9 cellular contexts compared by ENCODE assay signal in the genomic region with DNA sequence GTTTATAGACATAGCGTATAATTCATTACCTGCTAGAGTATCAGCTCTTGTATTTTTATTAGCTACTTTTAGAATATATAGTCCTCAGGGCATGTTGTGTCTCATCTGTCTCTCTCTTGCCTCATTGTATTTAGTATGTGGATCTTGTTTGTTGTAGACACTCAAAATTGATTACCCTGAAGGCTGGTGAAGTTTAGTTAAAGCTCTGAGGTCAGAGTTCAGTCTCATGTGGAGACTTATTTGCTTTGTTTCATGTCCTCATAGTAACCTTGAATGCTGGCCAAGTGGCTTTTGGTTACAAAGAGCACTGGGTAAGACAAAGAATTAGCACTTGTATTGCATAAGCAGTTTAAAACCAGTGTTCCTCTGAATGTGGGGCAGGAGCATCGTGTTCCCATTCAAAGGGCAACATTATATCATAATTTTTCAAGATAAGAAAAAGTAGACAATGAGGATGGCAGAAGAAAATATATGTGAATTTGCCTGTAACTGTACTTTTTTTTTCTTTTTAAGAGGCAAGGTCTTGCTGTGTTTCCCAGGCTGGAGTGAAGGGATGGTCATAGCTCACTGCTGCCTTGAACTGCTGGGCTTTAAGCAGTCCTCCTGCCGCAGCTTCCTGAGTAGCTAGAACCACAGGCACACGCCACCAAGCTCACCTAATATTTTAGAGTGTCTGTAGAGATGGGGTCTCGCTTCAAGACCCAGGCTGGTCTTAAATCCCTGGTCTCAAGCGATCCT. TPM values are rescaled to one million over a fixed set of nuclear protein-coding genes. Genes with fewer than 3 reads are reported as not detected.
DNase-seq lines count a peak whose midpoint lies in the region; ATAC-seq and TF ChIP-seq lines count a peak whose summit lies in the region.
"Had no signal": no experiment of that assay in that cellular context is flagged by ENCODE, and none has a peak within 500 bp of the region (broad histone marks: within the 10 kb centered on the region; RNA-seq: fewer than 3 reads in every experiment).

No MANE protein-coding gene starts in this region.

- no TSS peak for BruUV-seq in MCF 10A (replicated peaks; lab: Mats Ljungman, UMichigan)
- BruUV-seq in mammary epithelial cell (replicated peaks; lab: Mats Ljungman, UMichigan) = no TSS peak

- peak; percentile 73 for DNase-seq in MCF 10A (ENCODE audit: unreplicated experiment)
- no peak for DNase-seq in mammary epithelial cell
- DNase-seq in left lung = no peak
- peak in 1 of 2 donors; percentile 61 for DNase-seq in uterus
- DNase-seq in germinal center (ENCODE audit: low spot score) = no peak
- DNase-seq in NCI-H226 = no peak
- DNase-seq in osteoblast (ENCODE audit: insufficient read length, low spot score, missing footprints) = no peak

- no peak for TF ChIP-seq CTCF in MCF 10A (IDR thresholded peaks at IDR 0.05; ENCODE audit: unreplicated experiment)
- no peak for TF ChIP-seq CTCF in mammary epithelial cell (conservative IDR thresholded peaks at IDR 0.05 in 1 of 2, IDR thresholded peaks at IDR 0.05 in 1 of 2; ENCODE audit: extremely low read depth in 1 of 2, insufficient read depth in 1 of 2, low read depth in 1 of 2, low read length in 2 of 2)
- no peak for TF ChIP-seq CTCF in VCaP (conservative IDR thresholded peaks at IDR 0.05)
- no peak for TF ChIP-seq CTCF in left lung (IDR thresholded peaks at IDR 0.05)
- no peak for TF ChIP-seq CTCF in uterus (IDR thresholded peaks at IDR 0.05)
- no peak for TF ChIP-seq CTCF in osteoblast (IDR thresholded peaks at IDR 0.05; ENCODE audit: extremely low read depth, low read depth, low read length)

- H3K4me2 ChIP-seq in mammary epithelial cell (ENCODE audit: insufficient read depth, low read depth, low read length) (no peak overlapping the region), osteoblast (ENCODE audit: insufficient read depth, low read length) (no peak overlapping the region)

- no peaks in the 10 kb centered on the region for H3K36me3 ChIP-seq in mammary epithelial cell (ENCODE audit: insufficient read depth, low read length)
- H3K36me3 ChIP-seq in left lung = no peaks in the 10 kb centered on the region
- H3K36me3 ChIP-seq in uterus = no peaks in the 10 kb centered on the region
- H3K36me3 ChIP-seq in osteoblast (ENCODE audit: insufficient read depth, low read length) = peaks cover 16% of the 10 kb centered on the region

- no peak for TF ChIP-seq POLR2A in uterus (IDR thresholded peaks at IDR 0.05)

- H3K9ac ChIP-seq in mammary epithelial cell (ENCODE audit: insufficient read depth, low read length) = no peak overlapping the region

- in situ Hi-C loops in mammary epithelial cell (cut with MboI; ENCODE audit: low sequenced_read_pairs in 2 of 2) = no loop called here

- no peak overlapping the region for H3K4me3 Mint-ChIP-seq in MCF 10A (ENCODE audit: unreplicated experiment)

- H4K20me1 ChIP-seq in mammary epithelial cell (ENCODE audit: insufficient read depth, low read length) (no peaks in the 10 kb centered on the region), osteoblast (ENCODE audit: insufficient read depth, low read length) (no peaks in the 10 kb centered on the region)

- H3K27ac ChIP-seq in mammary epithelial cell (ENCODE audit: insufficient read depth, low read depth, low read length) = no peak overlapping the region
- peak overlapping the region; percentile 68 for H3K27ac ChIP-seq in VCaP
- peak overlapping the region; percentile 15 to 26 for H3K27ac ChIP-seq in left lung
- peak overlapping the region; percentile 6 to 50 for H3K27ac ChIP-seq in uterus
- no peak overlapping the region for H3K27ac ChIP-seq in osteoblast (ENCODE audit: low read depth, low read length)

- peak overlapping the region; percentile 4 for H3K27ac Mint-ChIP-seq in MCF 10A (ENCODE audit: low read depth, unreplicated experiment)

- H3K9me3 Mint-ChIP-seq in MCF 10A (ENCODE audit: unreplicated experiment) = no peaks in the 10 kb centered on the region

- H3K27me3 Mint-ChIP-seq in MCF 10A (ENCODE audit: insufficient read depth, unreplicated experiment) = no peaks in the 10 kb centered on the region

- POLR2A ChIA-PET in MCF 10A (lab: Yijun Ruan, JAX) = interaction anchor here (1.0 to 1.8 kb wide), 6 partner anchors 10 to 28 kb away, joined by 3 to 11 read pairs (median 4); partner anchors contain the start of genes CNST and TFB2M

- H3K9me3 ChIP-seq in mammary epithelial cell (replicated peaks; ENCODE audit: insufficient read depth, low read length) (no peaks in the 10 kb centered on the region), left lung (no peaks in the 10 kb centered on the region), uterus (no peaks in the 10 kb centered on the region), osteoblast (ENCODE audit: low read depth, low read length) (no peaks in the 10 kb centered on the region)

- CTCF ChIA-PET in MCF 10A (lab: Yijun Ruan, JAX) (interaction anchor here (1.0 to 1.4 kb wide), 4 partner anchors 8 to 25 kb away, joined by 3 to 5 read pairs (median 4); no protein-coding TSS in a partner anchor), mammary epithelial cell (lab: Charles Lee; ENCODE audit: low non-redundant PET) (no interaction called here)

- dilution Hi-C loops in mammary epithelial cell (cut with HindIII; ENCODE audit: low sequenced_read_pairs) = no loop called here

- intact Hi-C loops in MCF 10A (cut with micrococcal nuclease) (no loop called here), mammary epithelial cell (cut with micrococcal nuclease) (no loop called here), left lung (cut with DNase I) (no loop called here), uterus (cut with DNase I; ENCODE audit: low total_unique reads) (no loop called here)

- H3K79me2 ChIP-seq in mammary epithelial cell (ENCODE audit: insufficient read depth, low read length) (peaks cover 18% of the 10 kb centered on the region), osteoblast (ENCODE audit: insufficient read depth, low read length) (peaks cover 77% of the 10 kb centered on the region)

- WGBS in mammary epithelial cell (ENCODE audit: low coverage, missing lambda C conversion rate) = 97% methylated on average over 6 of the region's 6 CpGs

- H3K4me1 ChIP-seq in mammary epithelial cell (ENCODE audit: insufficient read depth, low read length) (peaks cover 5% of the 10 kb centered on the region), left lung (peaks cover 39 to 61% of the 10 kb centered on the region in 2 donors), uterus (peaks cover 0 to 14% of the 10 kb centered on the region in 2 donors), osteoblast (ENCODE audit: insufficient read depth, low read length) (peaks cover 40% of the 10 kb centered on the region)

- H3K27me3 ChIP-seq in mammary epithelial cell (ENCODE audit: insufficient read depth, low read length) (no peaks in the 10 kb centered on the region), left lung (no peaks in the 10 kb centered on the region), uterus (no peaks in the 10 kb centered on the region), osteoblast (ENCODE audit: insufficient read depth, low read length) (no peaks in the 10 kb centered on the region)

- H3K4me3 ChIP-seq in mammary epithelial cell (replicated peaks in 1 of 3; ENCODE audit: insufficient read depth in 1 of 3, low read depth in 2 of 3, low read length in 3 of 3) (no peak overlapping the region), left lung (no peak overlapping the region), uterus (no peak overlapping the region), osteoblast (ENCODE audit: insufficient read depth, low read length) (no peak overlapping the region)

- H3K4me1 Mint-ChIP-seq in MCF 10A (ENCODE audit: insufficient read depth, unreplicated experiment) = peaks cover 28% of the 10 kb centered on the region

- peaks cover 14% of the 10 kb centered on the region for H3K36me3 Mint-ChIP-seq in MCF 10A (ENCODE audit: insufficient read depth, unreplicated experiment)

- peak; percentile 80 for ATAC-seq in left lung
- ATAC-seq: HCT116 had no signal

- no peak overlapping the region for H2AFZ ChIP-seq in mammary epithelial cell (ENCODE audit: low read depth, low read length)
- H2AFZ ChIP-seq in osteoblast (ENCODE audit: low read length) = no peak overlapping the region

RNA-seq across cellular contexts. Expression of gene CNST, which starts 17.4 kb away (rescaled TPM):
- total RNA-seq in MCF 10A (2022) (44.8 and 48.3 TPM in 2 replicates), mammary epithelial cell (10 to 100 TPM; 12.0 to 14.9 TPM), left lung (10 to 100 TPM; 20.3 to 24.0 TPM), uterus (10 to 100 TPM; 19.7 to 31.0 (median 29.2) TPM), osteoblast (21.2 and 25.7 TPM in 2 replicates)
- 5.6 TPM for polyA plus RNA-seq in mammary epithelial cell
- polyA minus RNA-seq in mammary epithelial cell = 0.98 TPM

RNA-seq across cellular contexts. Expression of gene TFB2M, which starts 17.6 kb away (rescaled TPM):
- 38.3 and 52.0 TPM in 2 replicates for total RNA-seq in MCF 10A (2022)
- 10 to 100 TPM; 13.8 to 16.0 TPM for total RNA-seq in mammary epithelial cell
- polyA plus RNA-seq in mammary epithelial cell = 13.7 TPM
- 2.2 TPM for polyA minus RNA-seq in mammary epithelial cell
- total RNA-seq in left lung = 1 to 10 TPM; 8.8 to 9.3 TPM
- 10 to 100 TPM in 1 of 4 donors, 1 to 10 TPM in 3; 3.5 to 25.0 (median 8.8) TPM for total RNA-seq in uterus
- total RNA-seq in osteoblast = 18.3 and 19.5 TPM in 2 replicates

Comparison
In these comparisons a context has a peak if more than half of its experiments do, and no peak if none do; other contexts are left out.
1. H3K27ac ChIP-seq: peak in VCaP (single experiment), left lung (2 of 2) and uterus (2 of 2); none in mammary epithelial cell (single experiment) and osteoblast (single experiment).